In the genomic region with DNA sequence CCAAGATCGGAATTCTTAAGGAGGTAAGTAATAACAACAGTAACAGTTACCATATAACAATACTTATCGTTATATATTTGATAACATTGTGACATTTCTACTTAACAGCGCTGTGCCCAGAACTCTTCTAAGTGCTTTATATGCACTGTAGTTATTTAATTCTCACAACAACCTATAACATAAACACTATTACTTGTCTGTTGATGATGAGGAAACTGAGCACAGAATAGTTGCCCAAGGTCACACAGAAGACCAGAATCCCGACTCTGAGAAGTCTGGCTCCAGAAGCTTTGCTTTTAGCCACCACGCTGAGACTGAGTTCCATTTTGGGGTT, we compare ENCODE assay signal across 7 cellular contexts. TPM values are rescaled to one million over a fixed set of nuclear protein-coding genes. Genes with fewer than 3 reads are reported as not detected.
DNase-seq lines count a peak whose midpoint lies in the region; ATAC-seq and TF ChIP-seq lines count a peak whose summit lies in the region.

No MANE protein-coding gene starts in this region.

- H4K20me1 ChIP-seq in DND-41 (ENCODE audit: insufficient read depth, low read length): no peaks in the 10 kb centered on the region
- no peaks in the 10 kb centered on the region for H4K20me1 ChIP-seq in Karpas-422 (ENCODE audit: insufficient read depth, low read depth, low read length)

- peaks cover 30% of the 10 kb centered on the region for H3K4me1 ChIP-seq in DND-41 (ENCODE audit: insufficient read depth, low read length)
- peaks cover 30% of the 10 kb centered on the region for H3K4me1 ChIP-seq in Karpas-422 (ENCODE audit: low read length)
- peaks cover 23% of the 10 kb centered on the region for H3K4me1 ChIP-seq in parathyroid adenoma

- H3K79me2 ChIP-seq in DND-41 (ENCODE audit: insufficient read depth, low read length): peaks cover 8% of the 10 kb centered on the region
- no peaks in the 10 kb centered on the region for H3K79me2 ChIP-seq in Karpas-422 (ENCODE audit: low read length)
- H3K79me2 ChIP-seq in parathyroid adenoma: no peaks in the 10 kb centered on the region

- peak overlapping the region; percentile 44 for H3K4me2 ChIP-seq in DND-41 (ENCODE audit: insufficient read depth, low read length)
- peak overlapping the region; percentile 54 for H3K4me2 ChIP-seq in Karpas-422 (ENCODE audit: low read depth, low read length, poor library complexity, severe bottlenecking)
- peak overlapping the region; percentile 25 for H3K4me2 ChIP-seq in parathyroid adenoma (ENCODE audit: low read length)

- H3K27me3 ChIP-seq in DND-41 (ENCODE audit: insufficient read depth, low read length, poor library complexity) (no peaks in the 10 kb centered on the region), Karpas-422 (ENCODE audit: low read length) (no peaks in the 10 kb centered on the region), parathyroid adenoma (ENCODE audit: control insufficient read depth, insufficient read depth, low read length) (no peaks in the 10 kb centered on the region)

- H3K4me3 ChIP-seq in DND-41 (ENCODE audit: low read depth in 1 of 2, low read length in 2 of 2) (no peak overlapping the region), Karpas-422 (ENCODE audit: low read length) (peak overlapping the region; percentile 49; the same call in 1 of the 2 replicates), parathyroid adenoma (ENCODE audit: low read depth, low read length) (no peak overlapping the region)

- H2AFZ ChIP-seq in DND-41 (ENCODE audit: low read depth, low read length) (peak overlapping the region; percentile 66), Karpas-422 (ENCODE audit: low read length) (no peak overlapping the region), parathyroid adenoma (peak overlapping the region; percentile 82)

- TF ChIP-seq CTCF in DND-41 (IDR thresholded peaks at IDR 0.05; ENCODE audit: borderline replicate concordance, extremely low read depth, low read length, poor library complexity, severe bottlenecking): no peak
- TF ChIP-seq CTCF in parathyroid adenoma (IDR thresholded peaks at IDR 0.05): no peak

- H3K9me3 ChIP-seq in DND-41 (ENCODE audit: insufficient read depth, low read length, severe bottlenecking) (no peaks in the 10 kb centered on the region), Karpas-422 (ENCODE audit: low read length) (no peaks in the 10 kb centered on the region), parathyroid adenoma (ENCODE audit: control insufficient read depth, low read length) (no peaks in the 10 kb centered on the region)

- H3K36me3 ChIP-seq in DND-41 (ENCODE audit: insufficient read depth, low read length) (no peaks in the 10 kb centered on the region), Karpas-422 (ENCODE audit: insufficient read depth, low read length) (no peaks in the 10 kb centered on the region), parathyroid adenoma (ENCODE audit: control insufficient read depth, insufficient read depth, low read length) (no peaks in the 10 kb centered on the region)

- ATAC-seq in DND-41 (ENCODE audit: insufficient read depth, low read depth) (no peak; the same call in 2 of the 3 replicates), HG02970 (IDR thresholded peaks at IDR 0.05; ENCODE audit: low FRiP score, unreplicated experiment) (no peak)

- H3K27ac ChIP-seq in DND-41 (ENCODE audit: low read length) (no peak overlapping the region), Karpas-422 (ENCODE audit: low read length) (no peak overlapping the region), cingulate gyrus (ENCODE audit: low read depth, low read length) (peak overlapping the region; percentile 65), parathyroid adenoma (no peak overlapping the region)

- H3K9ac ChIP-seq in DND-41 (ENCODE audit: low read depth, low read length) (no peak overlapping the region), Karpas-422 (ENCODE audit: low read length) (no peak overlapping the region), parathyroid adenoma (no peak overlapping the region)

- H3K9me2 ChIP-seq in Karpas-422 (replicated peaks; ENCODE audit: insufficient read depth, low read length): no peaks in the 10 kb centered on the region

- DNase-seq in DND-41 (no peak), Karpas-422 (no peak), dedifferentiated amniotic fluid mesenchymal stem cell (ENCODE audit: extremely low spot score) (no peak), kidney tubule cell (ENCODE audit: low spot score) (no peak)

RNA-seq across cellular contexts. Expression of a gene that starts 2.4 kb away (rescaled TPM):
- total RNA-seq in Karpas-422 (2014; rRNA removed; shearing (Covaris generic); ENCODE audit: low replicate concordance): 0.19 and 0.47 TPM in 2 replicates

RNA-seq across cellular contexts. Expression of a gene that starts 5.1 kb away (rescaled TPM):
- total RNA-seq in Karpas-422 (2014; rRNA removed; shearing (Covaris generic); ENCODE audit: low replicate concordance): 91.6 and 140 TPM in 2 replicates

RNA-seq across cellular contexts. Expression of a gene that starts 27.0 kb away (rescaled TPM):
- total RNA-seq in Karpas-422 (2014; rRNA removed; shearing (Covaris generic); ENCODE audit: low replicate concordance): 9.9 and 13.0 TPM in 2 replicates

RNA-seq across cellular contexts. Expression of a gene that starts 28.6 kb away (rescaled TPM):
- total RNA-seq in Karpas-422 (2014; rRNA removed; shearing (Covaris generic); ENCODE audit: low replicate concordance): 28.8 and 35.0 TPM in 2 replicates

RNA-seq across cellular contexts. Expression of a gene that starts 53.5 kb away (rescaled TPM):
- total RNA-seq in Karpas-422 (2014; rRNA removed; shearing (Covaris generic); ENCODE audit: low replicate concordance): 47.0 and 60.1 TPM in 2 replicates
